8 cellular contexts compared by ENCODE assay signal in the genomic region with DNA sequence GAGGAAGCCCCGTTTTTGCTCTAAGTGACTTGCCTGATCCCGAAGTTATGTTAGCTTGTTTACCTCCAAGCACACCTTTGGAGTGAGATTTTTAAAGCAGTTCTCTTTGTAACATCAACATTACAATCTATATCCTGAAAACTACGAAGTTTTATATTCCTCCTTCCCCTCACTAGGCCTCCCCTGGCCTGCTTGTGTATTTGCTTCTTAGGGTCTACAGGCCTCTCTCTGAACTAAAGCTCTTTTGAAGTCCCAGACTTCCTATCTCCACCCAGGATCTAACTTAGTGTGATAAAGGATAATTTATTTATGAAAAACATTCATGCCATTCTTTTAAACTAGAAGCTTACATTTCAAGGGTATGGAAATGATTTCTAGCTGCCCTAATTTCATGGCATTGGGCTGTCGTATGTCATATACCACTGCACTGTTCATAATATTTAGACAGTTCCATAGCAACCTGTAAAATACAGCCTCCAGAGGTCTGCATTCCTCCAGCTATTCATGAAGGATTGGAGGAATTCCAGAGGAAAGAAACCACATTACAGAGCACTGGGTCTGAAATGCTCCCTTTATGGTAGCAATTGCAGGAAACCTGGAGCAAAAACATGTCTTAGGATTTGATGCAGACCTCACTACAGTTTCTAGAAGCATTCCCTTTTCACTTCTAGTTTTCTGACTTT. TPM values are rescaled to one million over a fixed set of nuclear protein-coding genes. Genes with fewer than 3 reads are reported as not detected.
DNase-seq lines count a peak whose midpoint lies in the region; ATAC-seq and TF ChIP-seq lines count a peak whose summit lies in the region.

No MANE protein-coding gene starts in this region.

- H3F3A ChIP-seq in SU-DHL-6 (ENCODE audit: insufficient read depth): peaks cover 16% of the 10 kb centered on the region; the same call in 1 of the 2 replicates

- H3K27ac ChIP-seq in SU-DHL-6 (ENCODE audit: low read depth, low read length) (peak overlapping the region; percentile 91), parathyroid adenoma (peak overlapping the region; percentile 32)

- no peaks in the 10 kb centered on the region for H3K36me3 Mint-ChIP-seq in activated T-cell treated with anti-CD3 and anti-CD28 coated beads, Interleukin-2, amount 50 U/mL, for 4 hours (ENCODE audit: insufficient read depth)

- no peak for ATAC-seq in activated T-cell treated with anti-CD3 and anti-CD28 coated beads, Interleukin-2, amount 50 U/mL, for 4 hours
- no peak for ATAC-seq in HG03039 (IDR thresholded peaks at IDR 0.05; ENCODE audit: unreplicated experiment)

- H4K20me1 ChIP-seq in SU-DHL-6 (ENCODE audit: low read depth, low read length): no peaks in the 10 kb centered on the region

- H3K9ac ChIP-seq in SU-DHL-6 (ENCODE audit: low read length) (peak overlapping the region; percentile 52), parathyroid adenoma (no peak overlapping the region)

- H3K4me1 Mint-ChIP-seq in activated T-cell treated with anti-CD3 and anti-CD28 coated beads, Interleukin-2, amount 50 U/mL, for 4 hours (ENCODE audit: low read depth): peaks cover 47% of the 10 kb centered on the region

- peak overlapping the region; percentile 59 for H3K4me2 ChIP-seq in SU-DHL-6 (ENCODE audit: low read depth, low read length, poor library complexity, severe bottlenecking)
- H3K4me2 ChIP-seq in parathyroid adenoma (ENCODE audit: low read length): no peak overlapping the region

- H3K9me3 Mint-ChIP-seq in activated T-cell treated with anti-CD3 and anti-CD28 coated beads, Interleukin-2, amount 50 U/mL, for 4 hours: no peaks in the 10 kb centered on the region

- DNase-seq in activated T-cell treated with anti-CD3 and anti-CD28 coated beads, Interleukin-2, amount 50 U/mL, for 4 hours: no peak
- DNase-seq in activated T-cell treated with anti-CD3 and anti-CD28 coated beads, Interleukin-2, amount 50 U/mL, for 48 hours: no peak
- DNase-seq in fibroblast of pulmonary artery (ENCODE audit: low read depth) (peak; percentile 98), NCI-H69 (lab: John Stamatoyannopoulos, UW) (no peak)
- DNase-seq in activated effector memory CD4-positive, alpha-beta T cell treated with anti-CD3 and anti-CD28 coated beads, Interleukin-2, amount 50 U/mL, for 16 hours: no peak

- H3K27me3 ChIP-seq in SU-DHL-6 (ENCODE audit: low read length) (no peaks in the 10 kb centered on the region), parathyroid adenoma (ENCODE audit: control insufficient read depth, insufficient read depth, low read length) (no peaks in the 10 kb centered on the region)

- no peak for TF ChIP-seq CTCF in SU-DHL-6 (IDR thresholded peaks at IDR 0.05; ENCODE audit: insufficient read depth, low read length, poor library complexity, severe bottlenecking)
- no peak for TF ChIP-seq CTCF in fibroblast of pulmonary artery (IDR thresholded peaks at IDR 0.05; ENCODE audit: low read length, missing control alignments)
- TF ChIP-seq CTCF in parathyroid adenoma (IDR thresholded peaks at IDR 0.05): no peak

- no peaks in the 10 kb centered on the region for H3K27me3 Mint-ChIP-seq in activated T-cell treated with anti-CD3 and anti-CD28 coated beads, Interleukin-2, amount 50 U/mL, for 4 hours (ENCODE audit: low read depth)

- H2AFZ ChIP-seq in SU-DHL-6 (ENCODE audit: low read depth, low read length, severe bottlenecking) (peak overlapping the region; percentile 43), parathyroid adenoma (no peak overlapping the region)

- H3K9me2 ChIP-seq in SU-DHL-6 (replicated peaks; ENCODE audit: insufficient read depth, low read length): no peaks in the 10 kb centered on the region

- no peaks in the 10 kb centered on the region for H3K4me1 ChIP-seq in parathyroid adenoma

- H3K4me3 Mint-ChIP-seq in activated T-cell treated with anti-CD3 and anti-CD28 coated beads, Interleukin-2, amount 50 U/mL, for 4 hours: peak overlapping the region; percentile 3

- H3K4me3 ChIP-seq in SU-DHL-6 (ENCODE audit: insufficient read depth, low read length, poor library complexity, severe bottlenecking) (peak overlapping the region; percentile 31), fibroblast of pulmonary artery (replicated peaks; ENCODE audit: low read depth, low read length) (no peak overlapping the region), parathyroid adenoma (ENCODE audit: low read depth, low read length) (no peak overlapping the region)

- H3K9me3 ChIP-seq in SU-DHL-6 (ENCODE audit: insufficient read depth, low read length): no peaks in the 10 kb centered on the region
- no peaks in the 10 kb centered on the region for H3K9me3 ChIP-seq in parathyroid adenoma (ENCODE audit: control insufficient read depth, low read length)

- H3K79me2 ChIP-seq in SU-DHL-6 (ENCODE audit: insufficient read depth, low read length): no peaks in the 10 kb centered on the region
- H3K79me2 ChIP-seq in parathyroid adenoma: no peaks in the 10 kb centered on the region

- H3K36me3 ChIP-seq in SU-DHL-6 (ENCODE audit: low read length) (no peaks in the 10 kb centered on the region), parathyroid adenoma (ENCODE audit: control insufficient read depth, insufficient read depth, low read length) (no peaks in the 10 kb centered on the region)

RNA-seq across cellular contexts. Expression of a gene that starts 36.0 kb away (rescaled TPM):
- 10 to 100 TPM; 31.7 to 47.6 (median 34.4) TPM for total RNA-seq in activated T-cell treated with anti-CD3 and anti-CD28 coated beads, Interleukin-2, amount 50 U/mL, for 4 hours
